In the genomic region with DNA sequence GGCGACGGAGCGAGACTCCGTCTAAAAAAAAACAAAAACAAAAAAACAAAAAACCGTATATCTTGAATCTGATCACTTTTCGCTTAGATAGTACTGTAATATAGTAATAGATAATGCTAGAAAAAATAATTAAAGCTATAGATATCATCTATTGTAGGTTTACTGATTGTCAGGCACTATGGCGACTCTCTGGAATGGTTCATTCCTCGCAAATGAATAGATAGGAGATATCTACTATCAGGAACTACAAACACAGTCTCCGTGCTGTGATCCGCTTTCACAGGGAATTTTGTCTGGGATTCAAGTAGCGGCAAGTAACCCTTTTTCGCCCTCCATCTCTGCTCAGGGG, we compare ENCODE assay signal across 8 cellular contexts. TPM values are rescaled to one million over a fixed set of nuclear protein-coding genes. Genes with fewer than 3 reads are reported as not detected.
A peak's percentile ranks its signal among the peaks of the same experiment; 100 is the strongest.
DNase-seq lines count a peak whose midpoint lies in the region; ATAC-seq and TF ChIP-seq lines count a peak whose summit lies in the region.

No MANE protein-coding gene starts in this region.

- TF ChIP-seq CTCF in BJ (IDR thresholded peaks at IDR 0.05; ENCODE audit: insufficient read depth, low read depth, low read length) (no peak), NB4 (IDR thresholded peaks at IDR 0.05; ENCODE audit: low read depth, low read length) (no peak), neural cell (IDR thresholded peaks at IDR 0.05; ENCODE audit: poor library complexity, severe bottlenecking) (no peak)

- H3K36me3 Mint-ChIP-seq in effector memory CD8-positive, alpha-beta T cell (ENCODE audit: insufficient read depth), result peaks cover 20% of the 10 kb centered on the region

- peak overlapping the region; percentile 98 to 99 for H3K4me3 Mint-ChIP-seq in effector memory CD8-positive, alpha-beta T cell

- no peaks in the 10 kb centered on the region for H3K79me2 ChIP-seq in neural cell (replicated peaks; ENCODE audit: insufficient read depth, low read length)

- peak overlapping the region; percentile 93 for H3K9ac ChIP-seq in neural cell (ENCODE audit: low read length)

- no peak for TF ChIP-seq EP300 in neural cell (conservative IDR thresholded peaks at IDR 0.05; ENCODE audit: poor library complexity, severe bottlenecking)

- CTCF ChIA-PET in BJ (lab: Yijun Ruan, JAX), result no interaction called here

- no peaks in the 10 kb centered on the region for H3K27me3 ChIP-seq in BJ (ENCODE audit: control insufficient read depth, insufficient read depth, low read length)
- H3K27me3 ChIP-seq in neural cell (ENCODE audit: insufficient read depth, low read depth, low read length), result no peaks in the 10 kb centered on the region

- no peak for ATAC-seq in effector memory CD8-positive, alpha-beta T cell (replicated peaks)
- no peak for ATAC-seq in GM18858 (IDR thresholded peaks at IDR 0.05; ENCODE audit: unreplicated experiment)

- H3K9me3 ChIP-seq in neural cell (ENCODE audit: low read length), result no peaks in the 10 kb centered on the region

- H3K27me3 Mint-ChIP-seq in effector memory CD8-positive, alpha-beta T cell, result no peaks in the 10 kb centered on the region

- no peak for TF ChIP-seq POLR2A in NB4 (IDR thresholded peaks at IDR 0.05; ENCODE audit: extremely low read depth, insufficient read length)

- no peaks in the 10 kb centered on the region for H3F3A ChIP-seq in neural cell (ENCODE audit: insufficient read depth, low read length, poor library complexity, severe bottlenecking)

- H3K27ac Mint-ChIP-seq in effector memory CD8-positive, alpha-beta T cell, result peak overlapping the region; percentile 96 to 97

- peak overlapping the region; percentile 86 for H3K4me3 ChIP-seq in BJ (ENCODE audit: low read depth, low read length)
- H3K4me3 ChIP-seq in NB4 (ENCODE audit: low read depth, low read length), result peak overlapping the region; percentile 21
- peak overlapping the region; percentile 94 for H3K4me3 ChIP-seq in neural cell (ENCODE audit: low read length)

- no peaks in the 10 kb centered on the region for H3K9me2 ChIP-seq in neural cell (ENCODE audit: insufficient read depth, low read length)

- H3K36me3 ChIP-seq in BJ (ENCODE audit: control insufficient read depth, insufficient read depth, low read length) (no peaks in the 10 kb centered on the region), neural cell (ENCODE audit: insufficient read depth, low read length) (no peaks in the 10 kb centered on the region)

- POLR2A ChIA-PET in BJ (lab: Charles Lee), result interaction anchor here (0.7 kb wide), 1 partner anchor 155 kb away, joined by 3 read pairs; no protein-coding TSS in a partner anchor

- peak overlapping the region; percentile 97 for H3K27ac ChIP-seq in neural cell (ENCODE audit: low read length)

- H3K4me2 ChIP-seq in neural cell (ENCODE audit: low read length), result peak overlapping the region; percentile 69

- peak overlapping the region; percentile 97 for H2AFZ ChIP-seq in neural cell (ENCODE audit: low read depth, low read length)

- H3K9me3 Mint-ChIP-seq in effector memory CD8-positive, alpha-beta T cell, result no peaks in the 10 kb centered on the region

- H4K20me1 ChIP-seq in neural cell (ENCODE audit: insufficient read depth), result no peaks in the 10 kb centered on the region

- no peak for TF ChIP-seq RAD21 in neural cell (conservative IDR thresholded peaks at IDR 0.05)

- peaks cover 10 to 15% of the 10 kb centered on the region in 2 donors for H3K4me1 Mint-ChIP-seq in effector memory CD8-positive, alpha-beta T cell (ENCODE audit: low read depth in 2 of 2)

- DNase-seq in BJ (ENCODE audit: low read depth) (no peak), NB4 (ENCODE audit: low read depth) (no peak), SIG-M5 (lab: John Stamatoyannopoulos, UW) (no peak), DMS153 treated with DMSO at 0.1 percent for 48 hours (lab: John Stamatoyannopoulos, UW; ENCODE audit: unreplicated experiment) (no peak), NCI-H2107 (lab: John Stamatoyannopoulos, UW) (no peak)
- no peak for DNase-seq in effector memory CD8-positive, alpha-beta T cell

TF ChIP-seq in neural cell, 6 proteins besides CTCF, POLR2A, EP300 and RAD21:
- TF ChIP-seq EZH2 (IDR thresholded peaks at IDR 0.05; ENCODE audit: borderline replicate concordance, insufficient read depth, low read length, poor library complexity, severe bottlenecking) (no peak), POLR2AphosphoS5 (IDR thresholded peaks at IDR 0.05) (no peak), MXI1 (conservative IDR thresholded peaks at IDR 0.05; ENCODE audit: poor library complexity, severe bottlenecking) (no peak)
TF ChIP-seq in neural cell: peak in this region for 0.

RNA-seq across cellular contexts. Expression of a gene that starts 0.3 kb away (rescaled TPM):
- polyA plus RNA-seq in BJ (2011; rRNA removed) (0.26 TPM in 1 of 2 replicates, not detected in the other), neural cell (2.0 TPM in 1 of 2 replicates, not detected in the other)
- not detected in 2 replicates for polyA minus RNA-seq in BJ (2011; rRNA and poly(A)+ RNA removed)
- polyA minus RNA-seq in neural cell, result not detected in 2 replicates

RNA-seq across cellular contexts. Expression of a gene that starts 5.0 kb away (rescaled TPM):
- polyA plus RNA-seq in BJ (2011; rRNA removed) (4.1 and 6.0 TPM in 2 replicates), neural cell (7.5 TPM in 2 replicates)
- 2.5 and 3.2 TPM in 2 replicates for polyA minus RNA-seq in BJ (2011; rRNA and poly(A)+ RNA removed)
- 12.3 and 13.1 TPM in 2 replicates for polyA minus RNA-seq in neural cell

Comparison
In these comparisons a context has a peak if more than half of its experiments do, and no peak if none do; other contexts are left out.
1. H3K4me3 ChIP-seq: peak in every context shown above with its lines; median percentile 94 in neural cell; 86 in BJ; 21 in NB4.